7 cellular contexts compared by ENCODE assay signal in genomic region chr16:5374184-5374583, GRCh38.
"Had no signal": no experiment of that assay in that cellular context is flagged by ENCODE, and none has a peak within 500 bp of the region (broad histone marks: within the 10 kb centered on the region; RNA-seq: fewer than 3 reads in every experiment).

No MANE protein-coding gene starts in this region.

- H3K4me2 ChIP-seq: KMS-11 had no signal

- DNase-seq: GM23248, H9, HCEC 1CT, IMR-90, KBM-7 had no signal

- H3K9ac ChIP-seq: GM23248, KMS-11 had no signal

- H3K4me3 ChIP-seq: GM23248 had no signal

- H3K9me3 Mint-ChIP-seq: H9 had no signal

- H3K4me3 Mint-ChIP-seq: H9 had no signal

- H2AFZ ChIP-seq: GM23248 had no signal

- H3K27ac ChIP-seq: GM23248, HL-60, KMS-11 had no signal
